In the genomic region with DNA sequence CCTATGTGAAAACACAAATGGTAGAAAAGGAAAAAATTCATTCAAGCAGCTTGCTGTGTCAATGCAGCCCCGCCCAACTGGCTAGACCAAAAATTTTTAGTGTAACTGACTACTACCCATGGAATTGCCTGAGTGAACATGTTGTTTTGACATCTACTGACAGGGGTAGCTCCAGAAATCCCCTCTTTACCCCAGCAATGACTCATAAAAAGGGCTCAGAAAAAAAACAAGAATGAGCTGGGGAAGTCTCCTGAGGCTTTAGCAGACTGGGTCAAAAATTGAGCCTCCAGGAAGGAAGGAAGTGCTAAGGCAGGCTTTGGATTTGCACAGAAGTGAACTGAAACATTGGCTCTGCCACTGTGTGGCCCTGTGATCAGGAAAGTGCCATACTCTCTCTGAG, we compare ENCODE assay signal across 10 cellular contexts. TPM values are rescaled to one million over a fixed set of nuclear protein-coding genes. Genes with fewer than 3 reads are reported as not detected.
DNase-seq lines count a peak whose midpoint lies in the region; ATAC-seq and TF ChIP-seq lines count a peak whose summit lies in the region.
"Had no signal": no experiment of that assay in that cellular context is flagged by ENCODE, and none has a peak within 500 bp of the region (broad histone marks: within the 10 kb centered on the region; RNA-seq: fewer than 3 reads in every experiment).

No MANE protein-coding gene starts in this region.

- H3K27me3 ChIP-seq in psoas muscle (ENCODE audit: insufficient read depth in 3 of 3, low read length in 2 of 3) = no peaks in the 10 kb centered on the region

- H3K4me3 Mint-ChIP-seq in activated naive CD8-positive, alpha-beta T cell treated with anti-CD3 and anti-CD28 coated beads for 36 hours = no peak overlapping the region
- no peak overlapping the region for H3K4me3 Mint-ChIP-seq in progenitor cell of endocrine pancreas (ENCODE audit: low read depth)

- 69 to 87% (median 78%) methylated on average over 1 of the region's 1 CpG for WGBS in psoas muscle, 3 donors

- TF ChIP-seq CTCF in psoas muscle (IDR thresholded peaks at IDR 0.05) (no peak), progenitor cell of endocrine pancreas (IDR thresholded peaks at IDR 0.05; ENCODE audit: unreplicated experiment) (no peak)

- peaks cover 8% of the 10 kb centered on the region for H3K4me1 ChIP-seq in psoas muscle

- no peaks in the 10 kb centered on the region for H3K9me3 Mint-ChIP-seq in activated naive CD8-positive, alpha-beta T cell treated with anti-CD3 and anti-CD28 coated beads for 36 hours
- peaks cover 4% of the 10 kb centered on the region for H3K9me3 Mint-ChIP-seq in progenitor cell of endocrine pancreas (ENCODE audit: low read depth)

- H3K4me1 Mint-ChIP-seq in activated naive CD8-positive, alpha-beta T cell treated with anti-CD3 and anti-CD28 coated beads for 36 hours = peaks cover 7% of the 10 kb centered on the region
- H3K4me1 Mint-ChIP-seq in progenitor cell of endocrine pancreas (ENCODE audit: low read depth) = no peaks in the 10 kb centered on the region

- H3K36me3 ChIP-seq in psoas muscle (ENCODE audit: insufficient read depth in 1 of 2, low read depth in 1 of 2) = no peaks in the 10 kb centered on the region

- DNase-seq in activated naive CD8-positive, alpha-beta T cell treated with anti-CD3 and anti-CD28 coated beads for 36 hours = peak; percentile 14
- no peak for DNase-seq in psoas muscle
- no peak for DNase-seq in NCI-H82 (lab: John Stamatoyannopoulos, UW)
- DNase-seq in KBM-7 = no peak
- DNase-seq in progenitor cell of endocrine pancreas (ENCODE audit: low spot score, unreplicated experiment) = no peak
- DNase-seq in NCI-H524 treated with DMSO at 0.1 percent for 48 hours (lab: John Stamatoyannopoulos, UW) = no peak

- ATAC-seq in GM18520 (IDR thresholded peaks at IDR 0.05; ENCODE audit: unreplicated experiment) (peak; percentile 71), HG02610 (IDR thresholded peaks at IDR 0.05; ENCODE audit: unreplicated experiment) (peak; percentile 88), psoas muscle (peak in 2 of 4 donors; percentile 33 to 37)

- intact Hi-C loops in psoas muscle (cut with DNase I) = no loop called here

- H3K27ac Mint-ChIP-seq in activated naive CD8-positive, alpha-beta T cell treated with anti-CD3 and anti-CD28 coated beads for 36 hours = no peak overlapping the region
- H3K27ac Mint-ChIP-seq in progenitor cell of endocrine pancreas = no peak overlapping the region

- H3K27ac ChIP-seq in psoas muscle = peak overlapping the region; percentile 31
- H3K27ac ChIP-seq: SK-N-MC had no signal

- in situ Hi-C loops in KBM-7 (cut with MboI; ENCODE audit: low pct_unique_long_range_greater_than_20kb, low sequenced_read_pairs) = no loop called here

- peaks cover 2% of the 10 kb centered on the region for H3K36me3 Mint-ChIP-seq in activated naive CD8-positive, alpha-beta T cell treated with anti-CD3 and anti-CD28 coated beads for 36 hours
- H3K36me3 Mint-ChIP-seq in progenitor cell of endocrine pancreas (ENCODE audit: insufficient read depth) = no peaks in the 10 kb centered on the region

- H3K4me3 ChIP-seq in psoas muscle = no peak overlapping the region
- H3K4me3 ChIP-seq: SK-N-MC, skin epidermis had no signal

- peaks cover 19% of the 10 kb centered on the region for H3K27me3 Mint-ChIP-seq in activated naive CD8-positive, alpha-beta T cell treated with anti-CD3 and anti-CD28 coated beads for 36 hours
- peaks cover 4% of the 10 kb centered on the region for H3K27me3 Mint-ChIP-seq in progenitor cell of endocrine pancreas

- H3K9me3 ChIP-seq in psoas muscle = no peaks in the 10 kb centered on the region

RNA-seq across cellular contexts. Expression of gene FGGY, which starts 24.4 kb away (rescaled TPM):
- 1 to 10 TPM; 6.6 to 9.7 TPM for total RNA-seq in activated naive CD8-positive, alpha-beta T cell treated with anti-CD3 and anti-CD28 coated beads for 36 hours
- total RNA-seq in psoas muscle (10 to 100 TPM; 46.5 to 72.2 (median 55.8) TPM), progenitor cell of endocrine pancreas (18.0 and 18.2 TPM in 2 replicates)
- 10 to 100 TPM; 11.9 to 26.4 (median 21.3) TPM for polyA plus RNA-seq in psoas muscle
